In the genomic region with DNA sequence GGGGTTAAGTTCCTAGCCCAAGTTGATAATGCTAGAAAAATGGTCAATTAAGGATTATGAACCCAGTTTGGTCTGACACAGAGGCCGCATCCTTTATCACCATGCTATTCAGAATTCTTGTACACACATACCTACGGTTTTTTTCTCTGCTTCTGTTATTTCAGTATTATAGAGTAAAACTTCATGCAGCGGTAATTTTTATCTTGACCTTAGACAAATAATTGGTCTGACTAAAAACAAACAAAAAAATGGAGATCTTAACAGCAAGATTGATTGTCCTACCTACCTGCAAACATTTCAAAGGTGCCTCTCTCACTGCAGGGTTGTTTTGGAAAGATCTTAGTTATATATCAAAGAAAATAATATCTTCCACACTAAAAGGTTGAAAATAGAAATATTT, we compare ENCODE assay signal across 22 cellular contexts.
DNase-seq lines count a peak whose midpoint lies in the region; ATAC-seq and TF ChIP-seq lines count a peak whose summit lies in the region.
"Had no signal": no experiment of that assay in that cellular context is flagged by ENCODE, and none has a peak within 500 bp of the region (broad histone marks: within the 10 kb centered on the region; RNA-seq: fewer than 3 reads in every experiment).

No MANE protein-coding gene starts in this region.

- peak overlapping the region; percentile 42; the same call in 1 of the 2 replicates for H3K4ac ChIP-seq in IMR-90 (ENCODE audit: low read depth, low read length)
- no peak overlapping the region for H3K4ac ChIP-seq in mesenchymal stem cell (ENCODE audit: low read depth in 1 of 2, low read length in 2 of 2)

- H3F3A ChIP-seq in SK-N-SH (replicated peaks; ENCODE audit: insufficient read depth): no peaks in the 10 kb centered on the region

- CTCF ChIA-PET in IMR-90 (lab: Yijun Ruan, JAX): no interaction called here
- CTCF ChIA-PET in SK-N-SH (lab: Yijun Ruan, JAX): interaction anchor here (2.3 kb wide), 1 partner anchor 491 kb away, joined by 8 read pairs; no protein-coding TSS in a partner anchor

- no peaks in the 10 kb centered on the region for H3K27me3 Mint-ChIP-seq in progenitor cell of endocrine pancreas
- H3K27me3 Mint-ChIP-seq in activated naive CD8-positive, alpha-beta T cell treated with anti-CD3 and anti-CD28 coated beads for 36 hours: no peaks in the 10 kb centered on the region
- H3K27me3 Mint-ChIP-seq: CD4-positive, alpha-beta memory T cell had no signal

- no peaks in the 10 kb centered on the region for H4K20me1 ChIP-seq in IMR-90 (ENCODE audit: insufficient read depth, low read length)
- no peaks in the 10 kb centered on the region for H4K20me1 ChIP-seq in SK-N-SH (ENCODE audit: insufficient read depth)

- H3K23ac ChIP-seq in IMR-90 (ENCODE audit: low read depth, low read length): no peak overlapping the region
- no peak overlapping the region for H3K23ac ChIP-seq in mesenchymal stem cell (ENCODE audit: low read length in 2 of 2)

- TF ChIP-seq RAD21 in IMR-90 (IDR thresholded peaks at IDR 0.05; ENCODE audit: low read length) (no peak), SK-N-SH (IDR thresholded peaks at IDR 0.05; ENCODE audit: low read length) (no peak)

- no peak overlapping the region; the same call in 1 of the 2 replicates for H4K91ac ChIP-seq in IMR-90 (ENCODE audit: insufficient read depth, low read depth, low read length)
- no peak overlapping the region for H4K91ac ChIP-seq in mesenchymal stem cell (ENCODE audit: low read length)

- TF ChIP-seq CTCF in IMR-90 (conservative IDR thresholded peaks at IDR 0.05; ENCODE audit: low read depth, low read length) (no peak), SK-N-SH (IDR thresholded peaks at IDR 0.05) (no peak), progenitor cell of endocrine pancreas (IDR thresholded peaks at IDR 0.05; ENCODE audit: unreplicated experiment) (no peak), foreskin fibroblast (IDR thresholded peaks at IDR 0.05; ENCODE audit: low read depth, low read length) (no peak), foreskin keratinocyte (conservative IDR thresholded peaks at IDR 0.05) (no peak)

- H3K4me1 ChIP-seq in IMR-90 (ENCODE audit: control insufficient read depth, insufficient read depth, low read length): peaks cover 17% of the 10 kb centered on the region
- peaks cover 2 to 8% of the 10 kb centered on the region in 2 experiments; a peak in 3 of 4 replicates for H3K4me1 ChIP-seq in SK-N-SH (ENCODE audit: control insufficient read depth in 1 of 2, insufficient read depth in 2 of 2, low read depth in 1 of 2, low read length in 1 of 2)
- H3K4me1 ChIP-seq in mesenchymal stem cell (ENCODE audit: control insufficient read depth, insufficient read depth, low read depth, low read length): no peaks in the 10 kb centered on the region
- H3K4me1 ChIP-seq in foreskin keratinocyte: no peaks in the 10 kb centered on the region

- H3K9me1 ChIP-seq in IMR-90 (ENCODE audit: insufficient read depth, low read length): peaks cover 10% of the 10 kb centered on the region

- H3K27ac ChIP-seq in IMR-90 (ENCODE audit: insufficient read depth, low read length) (no peak overlapping the region), SK-N-SH (ENCODE audit: low read depth in 2 of 2, low read length in 1 of 2) (peak overlapping the region; percentile 6 to 30; a peak in 2 of 4 replicates), mesenchymal stem cell (ENCODE audit: low read length, poor library complexity, severe bottlenecking) (peak overlapping the region; percentile 74), foreskin keratinocyte (no peak overlapping the region)
- H3K27ac ChIP-seq: SJSA1 had no signal

- H3K9ac ChIP-seq in IMR-90 (ENCODE audit: low read depth, low read length) (no peak overlapping the region), SK-N-SH (no peak overlapping the region), mesenchymal stem cell (ENCODE audit: low read length) (no peak overlapping the region)

- H2BK5ac ChIP-seq in IMR-90 (ENCODE audit: low read depth, low read length, poor library complexity, severe bottlenecking): peak overlapping the region; percentile 22
- H2BK5ac ChIP-seq in mesenchymal stem cell (ENCODE audit: low read depth, low read length, poor library complexity, severe bottlenecking): no peak overlapping the region

- H3K4me2 ChIP-seq in IMR-90 (ENCODE audit: low read depth, low read length): no peak overlapping the region
- H3K4me2 ChIP-seq in SK-N-SH: no peak overlapping the region
- no peak overlapping the region for H3K4me2 ChIP-seq in mesenchymal stem cell (ENCODE audit: low read length, poor library complexity, severe bottlenecking)

- H3K4me3 ChIP-seq in IMR-90 (ENCODE audit: insufficient read depth, low read depth, low read length) (no peak overlapping the region), SK-N-SH (ENCODE audit: low read depth in 2 of 2, low read length in 1 of 2) (no peak overlapping the region), mesenchymal stem cell (ENCODE audit: insufficient read depth in 1 of 2, low read depth in 1 of 2, low read length in 2 of 2) (no peak overlapping the region), foreskin fibroblast (ENCODE audit: low read depth in 1 of 2, low read length in 2 of 2) (no peak overlapping the region)
- H3K4me3 ChIP-seq: SJSA1 had no signal

- no TSS peak for BruUV-seq in IMR-90 (replicated peaks; lab: Mats Ljungman, UMichigan)

- no peak overlapping the region for H4K5ac ChIP-seq in IMR-90 (ENCODE audit: low read depth, low read length)

- dilution Hi-C loops in IMR-90 (cut with HindIII; ENCODE audit: low sequenced_read_pairs, unreplicated experiment): no loop called here

- intact Hi-C loops in IMR-90 (cut with micrococcal nuclease): no loop called here

- no peak overlapping the region for H2AFZ ChIP-seq in IMR-90 (replicated peaks; ENCODE audit: low read length, poor library complexity)
- H2AFZ ChIP-seq in SK-N-SH (ENCODE audit: low read depth): no peak overlapping the region
- H2AFZ ChIP-seq in mesenchymal stem cell (ENCODE audit: low read depth, low read length): no peak overlapping the region

- no peak overlapping the region for H3K56ac ChIP-seq in IMR-90 (ENCODE audit: extremely low read depth, insufficient read depth, low read length)

- no peaks in the 10 kb centered on the region for H3K79me1 ChIP-seq in IMR-90 (ENCODE audit: low read depth in 1 of 2, low read length in 2 of 2)
- no peaks in the 10 kb centered on the region for H3K79me1 ChIP-seq in mesenchymal stem cell (replicated peaks; ENCODE audit: low read length, poor library complexity, severe bottlenecking)

- no peaks in the 10 kb centered on the region for H3K9me3 ChIP-seq in IMR-90 (ENCODE audit: control insufficient read depth, insufficient read depth, low read length)
- no peaks in the 10 kb centered on the region for H3K9me3 ChIP-seq in SK-N-SH
- no peaks in the 10 kb centered on the region for H3K9me3 ChIP-seq in mesenchymal stem cell (ENCODE audit: control insufficient read depth, low read length)
- H3K9me3 ChIP-seq: SJSA1 had no signal

- no peak for TF ChIP-seq EP300 in SK-N-SH (IDR thresholded peaks at IDR 0.05; ENCODE audit: borderline replicate concordance in 1 of 2, low read depth in 1 of 2, low read length in 1 of 2)

- DNase-seq in IMR-90 (no peak), SK-N-SH (no peak), mesenchymal stem cell (no peak), progenitor cell of endocrine pancreas (ENCODE audit: low spot score, unreplicated experiment) (no peak), foreskin fibroblast (no peak), foreskin keratinocyte (no peak)
- DNase-seq in activated naive CD8-positive, alpha-beta T cell treated with anti-CD3 and anti-CD28 coated beads for 36 hours: no peak
- DNase-seq: C1 segment of cervical spinal cord; CD4-positive, alpha-beta memory T cell; COR-L47; DMS79 treated with DMSO at 0.1 percent for 48 hours; GF-D8; Kasumi-1; NCI-H1105 treated with DMSO at 0.1 percent for 48 hours; NCI-H146; NCI-H1930; NCI-H2107; NCI-H446; NCI-H524 treated with DMSO at 0.1 percent for 48 hours; NCI-H774; Right ventricle myocardium superior had no signal

- no peak for TF ChIP-seq POLR2A in IMR-90 (IDR thresholded peaks at IDR 0.05; ENCODE audit: low read depth, low read length)

- no peaks in the 10 kb centered on the region for H3K79me2 ChIP-seq in SK-N-SH (ENCODE audit: insufficient read depth)

- H2BK15ac ChIP-seq in IMR-90 (ENCODE audit: low read depth, low read length) (peak overlapping the region; percentile 62; the same call in 1 of the 3 replicates), mesenchymal stem cell (ENCODE audit: low read depth, poor library complexity, severe bottlenecking) (no peak overlapping the region)

- no peak for ATAC-seq in IMR-90 (ENCODE audit: low read depth)
- ATAC-seq in foreskin keratinocyte: no peak

- in situ Hi-C loops in IMR-90 (cut with MboI; ENCODE audit: low sequenced_read_pairs): no loop called here

- H3K27ac Mint-ChIP-seq in progenitor cell of endocrine pancreas: peak overlapping the region; percentile 92
- no peak overlapping the region for H3K27ac Mint-ChIP-seq in activated naive CD8-positive, alpha-beta T cell treated with anti-CD3 and anti-CD28 coated beads for 36 hours
- H3K27ac Mint-ChIP-seq: CD4-positive, alpha-beta memory T cell had no signal

- peaks cover 42% of the 10 kb centered on the region for H3K4me1 Mint-ChIP-seq in progenitor cell of endocrine pancreas (ENCODE audit: low read depth)
- no peaks in the 10 kb centered on the region for H3K4me1 Mint-ChIP-seq in activated naive CD8-positive, alpha-beta T cell treated with anti-CD3 and anti-CD28 coated beads for 36 hours
- H3K4me1 Mint-ChIP-seq: CD4-positive, alpha-beta memory T cell had no signal

- no peaks in the 10 kb centered on the region for H3K36me3 Mint-ChIP-seq in progenitor cell of endocrine pancreas (ENCODE audit: insufficient read depth)
- H3K36me3 Mint-ChIP-seq in activated naive CD8-positive, alpha-beta T cell treated with anti-CD3 and anti-CD28 coated beads for 36 hours: no peaks in the 10 kb centered on the region
- H3K36me3 Mint-ChIP-seq: CD4-positive, alpha-beta memory T cell had no signal

- H3K18ac ChIP-seq in IMR-90 (ENCODE audit: low read depth, low read length): peak overlapping the region; percentile 16; the same call in 1 of the 2 replicates
- H3K18ac ChIP-seq in mesenchymal stem cell (ENCODE audit: low read depth in 1 of 2, low read length in 2 of 2): no peak overlapping the region

- H2AK5ac ChIP-seq in IMR-90 (ENCODE audit: low read depth, low read length) (peak overlapping the region; percentile 62; the same call in 1 of the 2 replicates), mesenchymal stem cell (ENCODE audit: low read length, severe bottlenecking) (peak overlapping the region; percentile 17)

- H3K36me3 ChIP-seq in IMR-90 (ENCODE audit: control insufficient read depth, insufficient read depth, low read length): no peaks in the 10 kb centered on the region
- no peaks in the 10 kb centered on the region for H3K36me3 ChIP-seq in SK-N-SH (replicated peaks in 1 of 2; ENCODE audit: control insufficient read depth in 1 of 2, insufficient read depth in 2 of 2, low read length in 1 of 2)
- no peaks in the 10 kb centered on the region for H3K36me3 ChIP-seq in mesenchymal stem cell (ENCODE audit: control insufficient read depth in 1 of 2, insufficient read depth in 2 of 2, low read depth in 1 of 2, low read length in 2 of 2)
- H3K36me3 ChIP-seq: SJSA1 had no signal

- no peak overlapping the region for H3K4me3 Mint-ChIP-seq in progenitor cell of endocrine pancreas (ENCODE audit: low read depth)
- H3K4me3 Mint-ChIP-seq in activated naive CD8-positive, alpha-beta T cell treated with anti-CD3 and anti-CD28 coated beads for 36 hours: no peak overlapping the region
- H3K4me3 Mint-ChIP-seq: CD4-positive, alpha-beta memory T cell had no signal

- no peaks in the 10 kb centered on the region for H3K9me2 ChIP-seq in SK-N-SH

- WGBS in IMR-90 (ENCODE audit: extremely low coverage in 2 of 2, insufficient read length in 1 of 2), 2 experiments: no CpG with 5 or more reads among the region's 3 CpGs
- 65% methylated on average over 3 of the region's 3 CpGs for WGBS in SK-N-SH (ENCODE audit: low lambda C conversion rate)
- WGBS in mesenchymal stem cell: no CpG with 5 or more reads among the region's 3 CpGs

- POLR2A ChIA-PET in IMR-90 (lab: Charles Lee; ENCODE audit: unreplicated experiment): no interaction called here
- POLR2A ChIA-PET in SK-N-SH (lab: Yijun Ruan, JAX): no interaction called here

- peak overlapping the region; percentile 77 for H2BK20ac ChIP-seq in IMR-90 (ENCODE audit: low read depth, low read length)

- H3K27me3 ChIP-seq in IMR-90 (ENCODE audit: control insufficient read depth, insufficient read depth, low read length) (no peaks in the 10 kb centered on the region), SK-N-SH (ENCODE audit: insufficient read depth) (no peaks in the 10 kb centered on the region), mesenchymal stem cell (ENCODE audit: control insufficient read depth in 1 of 2, insufficient read depth in 1 of 2, low read length in 2 of 2) (no peaks in the 10 kb centered on the region), foreskin keratinocyte (no peaks in the 10 kb centered on the region)
- H3K27me3 ChIP-seq: SJSA1 had no signal

- H3K14ac ChIP-seq in IMR-90 (replicated peaks; ENCODE audit: low read depth, low read length) (peak overlapping the region; percentile 57; the same call in 1 of the 2 replicates), mesenchymal stem cell (ENCODE audit: low read length in 2 of 2) (no peak overlapping the region)

- peaks cover 3% of the 10 kb centered on the region for H3K9me3 Mint-ChIP-seq in progenitor cell of endocrine pancreas (ENCODE audit: low read depth)
- H3K9me3 Mint-ChIP-seq in activated naive CD8-positive, alpha-beta T cell treated with anti-CD3 and anti-CD28 coated beads for 36 hours: no peaks in the 10 kb centered on the region

- H2BK120ac ChIP-seq in IMR-90 (ENCODE audit: low read depth, low read length) (peak overlapping the region; percentile 59), mesenchymal stem cell (ENCODE audit: low read depth, low read length) (no peak overlapping the region)

- H2BK12ac ChIP-seq in mesenchymal stem cell (ENCODE audit: low read length in 2 of 2): no peak overlapping the region

- no peak overlapping the region for H2AK9ac ChIP-seq in IMR-90 (replicated peaks; ENCODE audit: low read depth, low read length, poor library complexity)

- H4K8ac ChIP-seq in IMR-90 (ENCODE audit: low read depth in 2 of 2, low read length in 2 of 2) (peak overlapping the region in 1 of 2 experiments; percentile 7; a peak in 2 of 4 replicates), mesenchymal stem cell (ENCODE audit: low read length) (no peak overlapping the region)

Comparison
In these comparisons a context has a peak if more than half of its experiments do, and no peak if none do; other contexts are left out.
1. H3K27ac ChIP-seq: peak in SK-N-SH (2 of 2) and mesenchymal stem cell (single experiment); none in IMR-90 (single experiment) and foreskin keratinocyte (single experiment).